ENCODE assay signal across 1 cellular context in genomic region chr9:124348831-124349230, GRCh38.
TF ChIP-seq lines count a peak whose summit lies in the region.

No MANE protein-coding gene starts in this region.

TF ChIP-seq in IMR-90, 13 proteins besides CTCF, POLR2A, EP300 and RAD21:
- TF ChIP-seq MAZ (IDR thresholded peaks at IDR 0.05; ENCODE audit: borderline replicate concordance, low read depth, low read length) (no peak), SMC3 (IDR thresholded peaks at IDR 0.05; ENCODE audit: low read depth, low read length) (no peak), CEBPB (IDR thresholded peaks at IDR 0.05; ENCODE audit: low read depth, low read length) (no peak), RCOR1 (IDR thresholded peaks at IDR 0.05; ENCODE audit: insufficient replicate concordance, low read length) (no peak), RFX5 (IDR thresholded peaks at IDR 0.05; ENCODE audit: low read depth, low read length) (no peak), BHLHE40 (IDR thresholded peaks at IDR 0.05; ENCODE audit: low read depth, low read length) (no peak), ELK1 (IDR thresholded peaks at IDR 0.05; ENCODE audit: borderline replicate concordance, low read depth, low read length) (no peak), FOS (IDR thresholded peaks at IDR 0.05; ENCODE audit: low read depth, low read length) (no peak), MAFK (IDR thresholded peaks at IDR 0.05; ENCODE audit: low read depth, low read length) (no peak), MXI1 (IDR thresholded peaks at IDR 0.05; ENCODE audit: borderline replicate concordance, low read depth, low read length) (no peak), NFE2L2 (IDR thresholded peaks at IDR 0.05; ENCODE audit: low read depth, low read length) (no peak), CHD1 (IDR thresholded peaks at IDR 0.05; ENCODE audit: low read depth, low read length) (no peak)
- TF ChIP-seq, protein P1, sequence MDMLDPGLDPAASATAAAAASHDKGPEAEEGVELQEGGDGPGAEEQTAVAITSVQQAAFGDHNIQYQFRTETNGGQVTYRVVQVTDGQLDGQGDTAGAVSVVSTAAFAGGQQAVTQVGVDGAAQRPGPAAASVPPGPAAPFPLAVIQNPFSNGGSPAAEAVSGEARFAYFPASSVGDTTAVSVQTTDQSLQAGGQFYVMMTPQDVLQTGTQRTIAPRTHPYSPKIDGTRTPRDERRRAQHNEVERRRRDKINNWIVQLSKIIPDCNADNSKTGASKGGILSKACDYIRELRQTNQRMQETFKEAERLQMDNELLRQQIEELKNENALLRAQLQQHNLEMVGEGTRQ (IDR thresholded peaks at IDR 0.05; ENCODE audit: low read depth, low read length), result no peak
